ENCODE assay signal across 8 cellular contexts in the genomic region with DNA sequence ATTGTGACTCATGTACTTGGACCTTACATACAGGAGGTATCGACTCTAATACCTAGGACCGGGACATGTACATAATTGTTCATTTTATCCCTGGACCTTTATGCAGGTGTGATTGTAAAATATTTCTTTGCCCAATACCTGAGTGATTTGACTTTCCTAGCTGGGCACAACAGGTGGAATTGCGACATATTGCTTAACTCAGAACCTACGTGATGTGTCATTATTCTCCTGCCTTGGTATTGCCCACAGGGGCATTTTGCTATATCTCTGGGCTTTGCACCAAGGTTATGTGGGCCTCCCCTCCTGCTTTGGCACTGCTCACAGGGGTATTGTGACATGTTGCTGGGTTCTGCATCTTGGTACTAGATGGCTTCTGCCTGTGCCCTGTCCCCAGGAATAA. TPM values are rescaled to one million over a fixed set of nuclear protein-coding genes. Genes with fewer than 3 reads are reported as not detected.
"Had no signal": no experiment of that assay in that cellular context is flagged by ENCODE, and none has a peak within 500 bp of the region (broad histone marks: within the 10 kb centered on the region; RNA-seq: fewer than 3 reads in every experiment).

No MANE protein-coding gene starts in this region.

- H2AFZ ChIP-seq: GM23248 had no signal

- H3K36me3 ChIP-seq: HAP-1 had no signal

- ATAC-seq: HCT116, K562 had no signal

- H3K4me3 ChIP-seq: GM23248, HAP-1, K562 had no signal

- FAIRE-seq: HTR-8/SVneo, K562 had no signal

- H3K27ac ChIP-seq: GM23248, KMS-11 had no signal

- H3K9me3 ChIP-seq: HAP-1 had no signal

- H3K9ac ChIP-seq: GM23248, KMS-11 had no signal

- DNase-seq: GM23248, GOT3, H7 had no signal

- H3K4me1 ChIP-seq: HAP-1 had no signal

- H3K4me2 ChIP-seq: KMS-11 had no signal

RNA-seq across cellular contexts. Expression of gene ZNF107, which starts 23.9 kb away (rescaled TPM):
- total RNA-seq: H7 had no signal
